Comparison of ENCODE assay signal across 1 cellular context in genomic region chr16:87834668-87835473, GRCh38.
TF ChIP-seq lines count a peak whose summit lies in the region.

No MANE protein-coding gene starts in this region.

TF ChIP-seq in WTC11, 78 proteins besides CTCF, POLR2A, EP300 and RAD21 (continued from another document):
- TF ChIP-seq E2F1 (CRISPR knock-in tag; IDR thresholded peaks at IDR 0.05), result no peak
- no peak for TF ChIP-seq ATF2 (CRISPR knock-in tag; IDR thresholded peaks at IDR 0.05; ENCODE audit: borderline replicate concordance, low read depth)
- TF ChIP-seq ETV6 (CRISPR knock-in tag; IDR thresholded peaks at IDR 0.05), result no peak
- TF ChIP-seq, protein P1, sequence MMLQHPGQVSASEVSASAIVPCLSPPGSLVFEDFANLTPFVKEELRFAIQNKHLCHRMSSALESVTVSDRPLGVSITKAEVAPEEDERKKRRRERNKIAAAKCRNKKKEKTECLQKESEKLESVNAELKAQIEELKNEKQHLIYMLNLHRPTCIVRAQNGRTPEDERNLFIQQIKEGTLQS (CRISPR knock-in tag; conservative IDR thresholded peaks at IDR 0.05), result no peak
- TF ChIP-seq NFYB (CRISPR knock-in tag; conservative IDR thresholded peaks at IDR 0.05; ENCODE audit: low read depth), result no peak
- no peak for TF ChIP-seq ZNF281 (CRISPR knock-in tag; IDR thresholded peaks at IDR 0.05)
- TF ChIP-seq ZNF423 (CRISPR knock-in tag; IDR thresholded peaks at IDR 0.05), result no peak
- no peak for TF ChIP-seq EMX1 (CRISPR knock-in tag; IDR thresholded peaks at IDR 0.05)
TF ChIP-seq in WTC11: peak in this region for 0.
